Comparison of ENCODE assay signal across 2 cellular contexts in genomic region chr2:185640588-185640987, GRCh38.
TF ChIP-seq lines count a peak whose summit lies in the region.

No MANE protein-coding gene starts in this region.

TF ChIP-seq in HepG2, 621 proteins besides CTCF, POLR2A, EP300 and RAD21:
- TF ChIP-seq ZNF552 (CRISPR knock-in tag; IDR thresholded peaks at IDR 0.05; ENCODE audit: borderline replicate concordance) (no peak), MAFF (IDR thresholded peaks at IDR 0.05; ENCODE audit: low read depth, low read length) (peak; percentile 99), ZNF225 (CRISPR knock-in tag; IDR thresholded peaks at IDR 0.05) (no peak), ZNF33B (CRISPR knock-in tag; IDR thresholded peaks at IDR 0.05) (no peak), KAT7 (CRISPR knock-in tag; IDR thresholded peaks at IDR 0.05; ENCODE audit: borderline replicate concordance) (no peak), MLXIP (CRISPR knock-in tag; IDR thresholded peaks at IDR 0.05; ENCODE audit: borderline replicate concordance) (no peak), SP2 (CRISPR knock-in tag; IDR thresholded peaks at IDR 0.05) (no peak), CHD2 (IDR thresholded peaks at IDR 0.05; ENCODE audit: low read depth, low read length) (no peak), ZNF264 (CRISPR knock-in tag; IDR thresholded peaks at IDR 0.05) (no peak), NKX3-1 (CRISPR knock-in tag; IDR thresholded peaks at IDR 0.05) (no peak), DMAP1 (CRISPR knock-in tag; IDR thresholded peaks at IDR 0.05) (no peak), MAFK (conservative IDR thresholded peaks at IDR 0.05 in 1 of 2, IDR thresholded peaks at IDR 0.05 in 1 of 2; ENCODE audit: low read length in 2 of 2) (peak; percentile 98 to 99)
TF ChIP-seq in HepG2: peak in this region for 2.

TF ChIP-seq in H1, 55 proteins besides CTCF, POLR2A, EP300 and RAD21:
- no peak for TF ChIP-seq TEAD4 (IDR thresholded peaks at IDR 0.05; ENCODE audit: low read depth, low read length)
- TF ChIP-seq PHF8 (conservative IDR thresholded peaks at IDR 0.05; ENCODE audit: low read depth, low read length), result no peak
- TF ChIP-seq SP2 (IDR thresholded peaks at IDR 0.05; ENCODE audit: low read length), result no peak
- TF ChIP-seq JUN (IDR thresholded peaks at IDR 0.05; ENCODE audit: low read depth, low read length), result no peak
- TF ChIP-seq MAFK (IDR thresholded peaks at IDR 0.05; ENCODE audit: low read depth, low read length), result peak; percentile 67; the same call in 1 of the 2 replicates
- no peak for TF ChIP-seq CREB1 (IDR thresholded peaks at IDR 0.05)
- TF ChIP-seq GTF2F1 (IDR thresholded peaks at IDR 0.05; ENCODE audit: borderline replicate concordance, low read depth, low read length), result no peak
- no peak for TF ChIP-seq SIRT6 (IDR thresholded peaks at IDR 0.05; ENCODE audit: low read length)
